In genomic region chr3:106255870-106256248, GRCh38 we compare ENCODE assay signal across 1 cellular context.
TF ChIP-seq lines count a peak whose summit lies in the region.

No MANE protein-coding gene starts in this region.

TF ChIP-seq in WTC11, 78 proteins besides CTCF, POLR2A, EP300 and RAD21 (continued from another document):
- TF ChIP-seq HMGXB4 (CRISPR knock-in tag; IDR thresholded peaks at IDR 0.05): no peak
